Comparison of ENCODE assay signal across 9 cellular contexts in genomic region chr15:93708721-93709120, GRCh38.
"Had no signal": no experiment of that assay in that cellular context is flagged by ENCODE, and none has a peak within 500 bp of the region (broad histone marks: within the 10 kb centered on the region; RNA-seq: fewer than 3 reads in every experiment).

No MANE protein-coding gene starts in this region.

- H3K36me3 ChIP-seq: HAP-1 had no signal

- H3K9me3 Mint-ChIP-seq: GM23338 had no signal

- H3K27ac ChIP-seq: HL-60 had no signal

- ATAC-seq: GM23338, HCT116, HepG2 had no signal

- H2AFZ ChIP-seq: GM23338 had no signal

- H3K4me3 ChIP-seq: GM23338, HAP-1 had no signal

- H3K4me1 Mint-ChIP-seq: GM23338, IgD-negative memory B cell had no signal

- H3K4me3 Mint-ChIP-seq: GM23338, HFFc6, IgD-negative memory B cell had no signal

- DNase-seq: H7, HFFc6, KG1 had no signal

- H3K4me2 ChIP-seq: GM23338 had no signal

- H3K4me1 ChIP-seq: HAP-1 had no signal

- H3K27ac Mint-ChIP-seq: GM23338, HFFc6, IgD-negative memory B cell had no signal

- H3K9me3 ChIP-seq: HAP-1 had no signal

- H3K27me3 Mint-ChIP-seq: IgD-negative memory B cell had no signal
